Comparison of ENCODE assay signal across 9 cellular contexts in the genomic region with DNA sequence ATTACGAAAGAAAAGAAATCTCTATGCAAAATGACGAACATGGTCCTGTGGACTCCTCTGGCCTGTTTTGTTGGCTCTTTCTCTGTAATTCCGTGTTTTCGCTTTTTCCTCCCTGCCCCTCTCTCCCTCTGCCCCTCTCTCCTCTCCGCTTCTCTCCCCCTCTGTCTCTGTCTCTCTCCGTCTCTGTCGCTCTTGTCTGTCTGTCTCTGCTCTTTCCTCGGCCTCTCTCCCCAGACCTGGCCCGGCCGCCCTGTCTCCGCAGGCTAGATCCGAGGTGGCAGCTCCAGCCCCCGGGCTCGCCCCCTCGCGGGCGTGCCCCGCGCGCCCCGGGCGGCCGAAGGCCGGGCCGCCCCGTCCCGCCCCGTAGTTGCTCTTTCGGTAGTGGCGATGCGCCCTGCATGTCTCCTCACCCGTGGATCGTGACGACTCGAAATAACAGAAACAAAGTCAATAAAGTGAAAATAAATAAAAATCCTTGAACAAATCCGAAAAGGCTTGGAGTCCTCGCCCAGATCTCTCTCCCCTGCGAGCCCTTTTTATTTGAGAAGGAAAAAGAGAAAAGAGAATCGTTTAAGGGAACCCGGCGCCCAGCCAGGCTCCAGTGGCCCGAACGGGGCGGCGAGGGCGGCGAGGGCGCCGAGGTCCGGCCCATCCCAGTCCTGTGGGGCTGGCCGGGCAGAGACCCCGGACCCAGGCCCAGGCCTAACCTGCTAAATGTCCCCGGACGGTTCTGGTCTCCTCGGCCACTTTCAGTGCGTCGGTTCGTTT.
A peak's percentile ranks its signal among the peaks of the same experiment; 100 is the strongest.
DNase-seq lines count a peak whose midpoint lies in the region; ATAC-seq and TF ChIP-seq lines count a peak whose summit lies in the region.
"Had no signal": no experiment of that assay in that cellular context is flagged by ENCODE, and none has a peak within 500 bp of the region (broad histone marks: within the 10 kb centered on the region; RNA-seq: fewer than 3 reads in every experiment).

No MANE protein-coding gene starts in this region.

- no peaks in the 10 kb centered on the region for H3K36me3 Mint-ChIP-seq in activated B cell treated with CpG ODN at 0.5 μM for 24 hours (ENCODE audit: low read depth)
- H3K36me3 Mint-ChIP-seq in stimulated activated effector memory CD8-positive, alpha-beta T cell treated with anti-CD3 and anti-CD28 coated beads, Interleukin-12 subunit alpha, Interleukin-12 subunit beta, amount 100 ng/mL, for 72 hours: peaks cover 11% of the 10 kb centered on the region

- no peak for TF ChIP-seq CTCF in GM13976 (IDR thresholded peaks at IDR 0.05; ENCODE audit: borderline replicate concordance, control extremely low read depth, extremely low read depth, insufficient read depth, missing control alignments)
- no peak for TF ChIP-seq CTCF in activated B cell treated with CpG ODN at 0.5 μM for 24 hours (IDR thresholded peaks at IDR 0.05)
- TF ChIP-seq CTCF in hepatocyte (IDR thresholded peaks at IDR 0.05; ENCODE audit: poor library complexity): no peak

- no peaks in the 10 kb centered on the region for H3K79me2 ChIP-seq in hepatocyte

- WGBS in hepatocyte (ENCODE audit: low lambda C conversion rate, missing lambda C conversion rate): 11% methylated on average over 40 of the region's 58 CpGs

- intact Hi-C loops in activated B cell treated with CpG ODN at 0.5 μM for 24 hours (cut with micrococcal nuclease): loop anchor here (5.0 to 10.0 kb wide), 5 partner anchors 172 to 1294 kb away; a partner anchor contains a TSS

- H3K27ac Mint-ChIP-seq in activated B cell treated with CpG ODN at 0.5 μM for 24 hours: no peak overlapping the region
- H3K27ac Mint-ChIP-seq in stimulated activated effector memory CD8-positive, alpha-beta T cell treated with anti-CD3 and anti-CD28 coated beads, Interleukin-12 subunit alpha, Interleukin-12 subunit beta, amount 100 ng/mL, for 72 hours: no peak overlapping the region

- H3K9me2 ChIP-seq in hepatocyte (replicated peaks; ENCODE audit: insufficient read depth): no peaks in the 10 kb centered on the region

- no peaks in the 10 kb centered on the region for H3K9me3 ChIP-seq in hepatocyte (ENCODE audit: low read depth)

- H3K36me3 ChIP-seq in hepatocyte (replicated peaks; ENCODE audit: insufficient read depth, low read depth): no peaks in the 10 kb centered on the region

- DNase-seq in GM13976 (ENCODE audit: low spot score): peak; percentile 51
- peak; percentile 22 for DNase-seq in activated B cell treated with CpG ODN at 0.5 μM for 24 hours
- DNase-seq in hepatocyte (ENCODE audit: low spot score): no peak
- DNase-seq in stimulated activated effector memory CD8-positive, alpha-beta T cell treated with anti-CD3 and anti-CD28 coated beads, Interleukin-12 subunit alpha, Interleukin-12 subunit beta, amount 100 ng/mL, for 72 hours (ENCODE audit: low spot score in 2 of 2): no peak
- no peak for DNase-seq in medulla oblongata (ENCODE audit: extremely low spot score)
- no peak for DNase-seq in NCI-H2227 treated with DMSO at 0.1 percent for 48 hours (lab: John Stamatoyannopoulos, UW)
- no peak for DNase-seq in H4 (ENCODE audit: low spot score)

- no peaks in the 10 kb centered on the region for H3K9me3 Mint-ChIP-seq in activated B cell treated with CpG ODN at 0.5 μM for 24 hours
- H3K9me3 Mint-ChIP-seq in stimulated activated effector memory CD8-positive, alpha-beta T cell treated with anti-CD3 and anti-CD28 coated beads, Interleukin-12 subunit alpha, Interleukin-12 subunit beta, amount 100 ng/mL, for 72 hours: no peaks in the 10 kb centered on the region

- H3K27ac ChIP-seq in hepatocyte: no peak overlapping the region

- peak overlapping the region; percentile 20 for H2AFZ ChIP-seq in hepatocyte

- H3K4me2 ChIP-seq in hepatocyte: peak overlapping the region; percentile 93

- POLR2A ChIA-PET in activated B cell treated with CpG ODN at 0.5 μM for 24 hours (lab: Charles Lee): no interaction called here

- H3K27me3 Mint-ChIP-seq in activated B cell treated with CpG ODN at 0.5 μM for 24 hours: peaks cover 59% of the 10 kb centered on the region

- H4K20me1 ChIP-seq in hepatocyte (ENCODE audit: insufficient read depth, poor library complexity, severe bottlenecking): no peaks in the 10 kb centered on the region

- H3K4me3 Mint-ChIP-seq in activated B cell treated with CpG ODN at 0.5 μM for 24 hours: peak overlapping the region; percentile 83
- peak overlapping the region; percentile 85 for H3K4me3 Mint-ChIP-seq in stimulated activated effector memory CD8-positive, alpha-beta T cell treated with anti-CD3 and anti-CD28 coated beads, Interleukin-12 subunit alpha, Interleukin-12 subunit beta, amount 100 ng/mL, for 72 hours

- H3K4me1 ChIP-seq in hepatocyte (ENCODE audit: insufficient read depth): peaks cover 34% of the 10 kb centered on the region

- H3K4me3 ChIP-seq in hepatocyte: no peak overlapping the region
- H3K4me3 ChIP-seq: lung had no signal

- in situ Hi-C loops in GM13976 (cut with MboI; ENCODE audit: low sequenced_read_pairs, unreplicated experiment): no loop called here

- no peak for ATAC-seq in activated B cell treated with CpG ODN at 0.5 μM for 24 hours (ENCODE audit: low read depth)
- ATAC-seq in stimulated activated effector memory CD8-positive, alpha-beta T cell treated with anti-CD3 and anti-CD28 coated beads, Interleukin-12 subunit alpha, Interleukin-12 subunit beta, amount 100 ng/mL, for 72 hours: peak; percentile 12
- ATAC-seq in GM21528 (IDR thresholded peaks at IDR 0.05; ENCODE audit: low FRiP score, unreplicated experiment): no peak

- CTCF ChIA-PET in activated B cell treated with CpG ODN at 0.5 μM for 24 hours (lab: Charles Lee): no interaction called here

- H3K27me3 ChIP-seq in hepatocyte: peaks cover 100% of the 10 kb centered on the region

- H3K4me1 Mint-ChIP-seq in activated B cell treated with CpG ODN at 0.5 μM for 24 hours: peaks cover 41% of the 10 kb centered on the region
- H3K4me1 Mint-ChIP-seq in stimulated activated effector memory CD8-positive, alpha-beta T cell treated with anti-CD3 and anti-CD28 coated beads, Interleukin-12 subunit alpha, Interleukin-12 subunit beta, amount 100 ng/mL, for 72 hours: peaks cover 35% of the 10 kb centered on the region

Comparison
In these comparisons a context has a peak if more than half of its experiments do, and no peak if none do; other contexts are left out.
1. DNase-seq: peak in GM13976 (single experiment) and activated B cell treated with CpG ODN at 0.5 μM for 24 hours (single experiment); none in hepatocyte (single experiment), stimulated activated effector memory CD8-positive, alpha-beta T cell treated with anti-CD3 and anti-CD28 coated beads, Interleukin-12 subunit alpha, Interleukin-12 subunit beta, amount 100 ng/mL, for 72 hours (0 of 2), medulla oblongata (single experiment), NCI-H2227 treated with DMSO at 0.1 percent for 48 hours (single experiment) and H4 (single experiment).